In genomic region chr2:237045449-237045848, GRCh38 we compare ENCODE assay signal across 13 cellular contexts.
"Had no signal": no experiment of that assay in that cellular context is flagged by ENCODE, and none has a peak within 500 bp of the region (broad histone marks: within the 10 kb centered on the region; RNA-seq: fewer than 3 reads in every experiment).

No MANE protein-coding gene starts in this region.

- ATAC-seq: activated T-helper 17 cell treated with anti-CD3 and anti-CD28 coated beads, Interleukin-2, amount 50 U/mL, for 72 hours had no signal

- DNase-seq: activated CD4-positive, alpha-beta T cell treated with anti-CD3 and anti-CD28 coated beads, Interleukin-2, amount 10 ng/mL, durations not matched to agents 7 days and 5 days; activated CD4-positive, CD25-positive, alpha-beta regulatory T cell; activated naive CD4-positive, alpha-beta T cell treated with anti-CD3 and anti-CD28 coated beads for 36 hours; activated T-cell treated with anti-CD3 and anti-CD28 coated beads for 4 hours; cortex of kidney; effector memory CD4-positive, alpha-beta T cell; left ventricle myocardium inferior; sigmoid colon; stimulated activated CD4-positive, alpha-beta T cell treated with anti-CD3 and anti-CD28 coated beads, Interleukin-12 subunit alpha, Interleukin-12 subunit beta, amount 100 ng/mL, for 4 hours; stimulated activated naive CD4-positive, alpha-beta T cell treated with Interleukin-2 at 50 U/mL for 16 hours; upper lobe of left lung had no signal

- H3K27me3 ChIP-seq: sigmoid colon, upper lobe of left lung had no signal

- H3K27ac ChIP-seq: epithelial cell of prostate, left ventricle myocardium inferior, sigmoid colon, upper lobe of left lung had no signal

- H3K36me3 ChIP-seq: sigmoid colon, upper lobe of left lung had no signal

- H3K4me1 ChIP-seq: sigmoid colon had no signal

- H3K4me3 ChIP-seq: left ventricle myocardium inferior, sigmoid colon, upper lobe of left lung had no signal
